In the genomic region with DNA sequence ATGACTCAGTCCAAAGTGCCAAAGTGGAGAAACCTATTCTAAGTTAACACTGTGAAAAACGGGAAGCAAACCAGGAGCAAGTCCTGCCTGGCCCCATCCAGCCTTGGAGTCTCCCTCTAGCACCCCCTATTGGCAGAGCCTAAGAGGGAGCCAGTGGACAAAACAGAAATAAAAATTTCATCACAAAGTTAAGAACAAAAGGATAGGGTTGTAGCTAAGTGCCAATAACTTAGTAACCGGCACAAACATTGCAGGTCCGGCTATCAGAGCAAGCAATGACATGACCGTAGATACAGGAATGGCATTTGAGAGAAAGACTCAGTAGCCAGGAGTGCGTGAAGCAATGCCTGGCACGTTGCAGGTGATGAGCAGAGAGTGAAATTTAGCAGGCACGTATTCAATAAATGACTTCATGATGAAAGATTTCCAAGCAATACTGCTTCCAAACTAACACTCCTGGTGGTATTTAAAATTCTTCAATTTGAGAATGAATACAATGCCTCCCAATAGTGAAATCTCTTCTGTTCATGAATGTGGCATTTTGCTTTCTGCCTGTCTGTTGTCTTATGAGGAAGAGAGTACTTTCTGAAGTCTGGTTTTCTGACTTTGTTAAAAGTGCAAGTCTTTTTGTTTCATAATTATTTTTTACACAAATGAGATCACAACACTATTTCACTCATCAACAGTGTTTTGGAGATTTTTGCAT, we compare ENCODE assay signal across 8 cellular contexts.
DNase-seq lines count a peak whose midpoint lies in the region; ATAC-seq and TF ChIP-seq lines count a peak whose summit lies in the region.

No MANE protein-coding gene starts in this region.

- H3K9ac ChIP-seq in Loucy (ENCODE audit: low read depth, low read length, poor library complexity, severe bottlenecking): no peak overlapping the region

- H3K4me1 Mint-ChIP-seq in MCF 10A (ENCODE audit: insufficient read depth, unreplicated experiment): no peaks in the 10 kb centered on the region

- no peaks in the 10 kb centered on the region for H3K36me3 Mint-ChIP-seq in MCF 10A (ENCODE audit: insufficient read depth, unreplicated experiment)

- CTCF ChIA-PET in MCF 10A (lab: Yijun Ruan, JAX): interaction anchor here (1.0 to 1.8 kb wide), 2 partner anchors 8 to 37 kb away, joined by 5 to 8 read pairs; no protein-coding TSS in a partner anchor

- H3K4me1 ChIP-seq in breast epithelium: no peaks in the 10 kb centered on the region
- H3K4me1 ChIP-seq in Loucy (ENCODE audit: insufficient read depth, low read length, poor library complexity, severe bottlenecking): peaks cover 87% of the 10 kb centered on the region
- H3K4me1 ChIP-seq in psoas muscle: no peaks in the 10 kb centered on the region
- H3K4me1 ChIP-seq in stomach: no peaks in the 10 kb centered on the region
- no peaks in the 10 kb centered on the region for H3K4me1 ChIP-seq in effector memory CD4-positive, alpha-beta T cell (ENCODE audit: control insufficient read depth, insufficient read depth, low read length, poor library complexity, severe bottlenecking)

- TF ChIP-seq EP300 in stomach (IDR thresholded peaks at IDR 0.05): no peak

- no peaks in the 10 kb centered on the region for H3K9me2 ChIP-seq in Loucy (replicated peaks; ENCODE audit: low read depth, low read length)

- H3K9me3 Mint-ChIP-seq in MCF 10A (ENCODE audit: unreplicated experiment): no peaks in the 10 kb centered on the region

- H3K36me3 ChIP-seq in breast epithelium (no peaks in the 10 kb centered on the region), Loucy (ENCODE audit: insufficient read depth, low read length) (no peaks in the 10 kb centered on the region), psoas muscle (ENCODE audit: insufficient read depth in 1 of 2, low read depth in 1 of 2) (no peaks in the 10 kb centered on the region), stomach (no peaks in the 10 kb centered on the region)
- H3K36me3 ChIP-seq in effector memory CD4-positive, alpha-beta T cell (ENCODE audit: control insufficient read depth, insufficient read depth, low read length): no peaks in the 10 kb centered on the region

- no peaks in the 10 kb centered on the region for H3K79me2 ChIP-seq in Loucy (ENCODE audit: insufficient read depth, low read length)

- no peak for TF ChIP-seq POLR2A in breast epithelium (IDR thresholded peaks at IDR 0.05)
- no peak for TF ChIP-seq POLR2A in stomach (IDR thresholded peaks at IDR 0.05)

- H3K27me3 ChIP-seq in breast epithelium: no peaks in the 10 kb centered on the region
- H3K27me3 ChIP-seq in Loucy (ENCODE audit: insufficient read depth, low read length, poor library complexity, severe bottlenecking): no peaks in the 10 kb centered on the region
- peaks cover 0 to 4% (median 1%) of the 10 kb centered on the region in 3 donors for H3K27me3 ChIP-seq in psoas muscle (ENCODE audit: insufficient read depth in 3 of 3, low read length in 2 of 3)
- no peaks in the 10 kb centered on the region for H3K27me3 ChIP-seq in stomach
- no peaks in the 10 kb centered on the region for H3K27me3 ChIP-seq in effector memory CD4-positive, alpha-beta T cell (replicated peaks; ENCODE audit: control insufficient read depth, insufficient read depth, low read length, poor library complexity, severe bottlenecking)

- no peak overlapping the region for H3K4me2 ChIP-seq in Loucy (ENCODE audit: low read depth, low read length, poor library complexity, severe bottlenecking)

- peak in 3 of 4 donors; percentile 48 to 75 (median 65) for ATAC-seq in psoas muscle

- 29 to 60% (median 48%) methylated on average over 7 of the region's 7 CpGs for WGBS in psoas muscle, 3 donors
- 72 to 83% (median 74%) methylated on average over 7 of the region's 7 CpGs for WGBS in stomach, 5 donors

- H3F3A ChIP-seq in Loucy (ENCODE audit: low read depth): no peaks in the 10 kb centered on the region

- POLR2A ChIA-PET in MCF 10A (lab: Yijun Ruan, JAX): no interaction called here

- H3K27me3 Mint-ChIP-seq in MCF 10A (ENCODE audit: insufficient read depth, unreplicated experiment): peaks cover 17% of the 10 kb centered on the region

- H3K27ac Mint-ChIP-seq in MCF 10A (ENCODE audit: low read depth, unreplicated experiment): no peak overlapping the region

- H4K20me1 ChIP-seq in Loucy (ENCODE audit: insufficient read depth, low read length, poor library complexity, severe bottlenecking): no peaks in the 10 kb centered on the region

- no peak overlapping the region for H2AFZ ChIP-seq in Loucy (ENCODE audit: low read length)

- intact Hi-C loops in MCF 10A (cut with micrococcal nuclease): no loop called here
- intact Hi-C loops in breast epithelium (cut with DNase I; ENCODE audit: low total_unique reads): no loop called here
- intact Hi-C loops in psoas muscle (cut with DNase I): loop anchor here in 1 of 2 donors (10.0 kb wide), 1 partner anchor 731 kb away; the partner anchor contains the start of gene DAB1
- intact Hi-C loops in stomach (cut with DNase I; ENCODE audit: low total_unique reads): no loop called here

- no TSS peak for BruUV-seq in MCF 10A (replicated peaks; lab: Mats Ljungman, UMichigan)

- DNase-seq in MCF 10A (ENCODE audit: unreplicated experiment) (peak; percentile 64), breast epithelium (ENCODE audit: low spot score in 2 of 2) (no peak), dermis blood vessel endothelial cell (peak; percentile 30), psoas muscle (no peak), stomach (no peak), ureter (ENCODE audit: low spot score) (no peak)
- DNase-seq in effector memory CD4-positive, alpha-beta T cell: no peak

- TF ChIP-seq CTCF in MCF 10A (IDR thresholded peaks at IDR 0.05; ENCODE audit: unreplicated experiment) (peak; percentile 54), breast epithelium (IDR thresholded peaks at IDR 0.05) (no peak), Loucy (conservative IDR thresholded peaks at IDR 0.05; ENCODE audit: low read length) (peak; percentile 95), psoas muscle (IDR thresholded peaks at IDR 0.05) (peak; percentile 32), stomach (IDR thresholded peaks at IDR 0.05) (peak in 1 of 7 experiments; percentile 14)

- no peak overlapping the region for H3K4me3 Mint-ChIP-seq in MCF 10A (ENCODE audit: unreplicated experiment)

- H3K9me3 ChIP-seq in breast epithelium (no peaks in the 10 kb centered on the region), Loucy (ENCODE audit: insufficient read depth, low read depth, low read length) (no peaks in the 10 kb centered on the region), psoas muscle (no peaks in the 10 kb centered on the region), stomach (no peaks in the 10 kb centered on the region)
- no peaks in the 10 kb centered on the region for H3K9me3 ChIP-seq in effector memory CD4-positive, alpha-beta T cell (ENCODE audit: control insufficient read depth, low read length)

- no peak overlapping the region for H3K27ac ChIP-seq in breast epithelium
- no peak overlapping the region for H3K27ac ChIP-seq in psoas muscle
- H3K27ac ChIP-seq in stomach: no peak overlapping the region
- no peak overlapping the region for H3K27ac ChIP-seq in effector memory CD4-positive, alpha-beta T cell (ENCODE audit: insufficient read depth, low read length, poor library complexity, severe bottlenecking)

- no peak overlapping the region for H3K4me3 ChIP-seq in breast epithelium
- H3K4me3 ChIP-seq in Loucy (ENCODE audit: low read length, poor library complexity, severe bottlenecking): no peak overlapping the region
- H3K4me3 ChIP-seq in psoas muscle: no peak overlapping the region
- no peak overlapping the region for H3K4me3 ChIP-seq in stomach
- H3K4me3 ChIP-seq in effector memory CD4-positive, alpha-beta T cell (ENCODE audit: insufficient read depth, low read depth, low read length, poor library complexity, severe bottlenecking): no peak overlapping the region

Comparison
In these comparisons a context has a peak if more than half of its experiments do, and no peak if none do; other contexts are left out.
1. DNase-seq: peak in MCF 10A (single experiment) and dermis blood vessel endothelial cell (single experiment); none in breast epithelium (0 of 2), psoas muscle (0 of 2), stomach (single experiment), ureter (single experiment) and effector memory CD4-positive, alpha-beta T cell (0 of 3).
2. CTCF ChIP-seq: peak in MCF 10A (single experiment), Loucy (single experiment) and psoas muscle (single experiment); none in breast epithelium (0 of 3).